In genomic region chr3:155869664-155870063, GRCh38 we compare ENCODE assay signal across 8 cellular contexts. TPM values are rescaled to one million over a fixed set of nuclear protein-coding genes. Genes with fewer than 3 reads are reported as not detected.
DNase-seq lines count a peak whose midpoint lies in the region; ATAC-seq, FAIRE-seq and TF ChIP-seq lines count a peak whose summit lies in the region.

No MANE protein-coding gene starts in this region.

- no peak for TF ChIP-seq EP300 in A549 (IDR thresholded peaks at IDR 0.05)

- peak overlapping the region; percentile 39 for H3K4me3 ChIP-seq in A549
- H3K4me3 ChIP-seq in mammary epithelial cell (replicated peaks in 1 of 3; ENCODE audit: insufficient read depth in 1 of 3, low read depth in 2 of 3, low read length in 3 of 3): peak overlapping the region; percentile 42 to 63 (median 49)
- peak overlapping the region; percentile 47 to 74 for H3K4me3 ChIP-seq in muscle layer of colon (ENCODE audit: low read depth in 1 of 2, low read length in 2 of 2)

- peak overlapping the region; percentile 83 for H3K4me2 ChIP-seq in A549
- peak overlapping the region; percentile 98 for H3K4me2 ChIP-seq in mammary epithelial cell (ENCODE audit: insufficient read depth, low read depth, low read length)

- TSS peak; percentile 84 for BruUV-seq in mammary epithelial cell (replicated peaks; lab: Mats Ljungman, UMichigan)

- peaks cover 22% of the 10 kb centered on the region; the same call in 2 of the 3 replicates for H3K4me1 ChIP-seq in A549
- peaks cover 17% of the 10 kb centered on the region for H3K4me1 ChIP-seq in mammary epithelial cell (ENCODE audit: insufficient read depth, low read length)
- H3K4me1 ChIP-seq in muscle layer of colon (ENCODE audit: insufficient read depth, low read length): peaks cover 21% of the 10 kb centered on the region

- no peaks in the 10 kb centered on the region for H3K9me3 ChIP-seq in A549
- H3K9me3 ChIP-seq in mammary epithelial cell (replicated peaks; ENCODE audit: insufficient read depth, low read length): no peaks in the 10 kb centered on the region
- H3K9me3 ChIP-seq in muscle layer of colon (ENCODE audit: low read length): no peaks in the 10 kb centered on the region

- no peaks in the 10 kb centered on the region for H3K27me3 ChIP-seq in mammary epithelial cell (ENCODE audit: insufficient read depth, low read length)
- no peaks in the 10 kb centered on the region for H3K27me3 ChIP-seq in muscle layer of colon (ENCODE audit: control insufficient read depth in 1 of 2, insufficient read depth in 2 of 2, low read length in 2 of 2)

- no peak for FAIRE-seq in A549 (lab: Jason Lieb, UNC)

- in situ Hi-C loops in mammary epithelial cell (cut with MboI; ENCODE audit: low sequenced_read_pairs in 2 of 2): no loop called here

- POLR2A ChIA-PET in A549 (lab: Yijun Ruan, JAX): interaction anchor here (0.6 to 2.6 kb wide), 6 partner anchors 14 to 543 kb away, joined by 3 to 24 read pairs (median 4); partner anchors contain the start of genes C3orf33 and SLC33A1

- TF ChIP-seq POLR2A in A549 (IDR thresholded peaks at IDR 0.05; ENCODE audit: low read length): no peak

- no peak for TF ChIP-seq RAD21 in A549 (conservative IDR thresholded peaks at IDR 0.05 in 1 of 2, IDR thresholded peaks at IDR 0.05 in 1 of 2)

- ATAC-seq in A549 (no peak), HG03354 (IDR thresholded peaks at IDR 0.05; ENCODE audit: poor library complexity, severe bottlenecking, unreplicated experiment) (peak; percentile 1), GM21447 (IDR thresholded peaks at IDR 0.05; ENCODE audit: unreplicated experiment) (no peak), GM18867 (IDR thresholded peaks at IDR 0.05; ENCODE audit: unreplicated experiment) (no peak), GM21619 (IDR thresholded peaks at IDR 0.05; ENCODE audit: unreplicated experiment) (no peak)

- peak overlapping the region; percentile 98 for H2AFZ ChIP-seq in mammary epithelial cell (ENCODE audit: low read depth, low read length)

- intact Hi-C loops in mammary epithelial cell (cut with micrococcal nuclease): loop anchor here (1.0 to 10.0 kb wide), 5 partner anchors 15 to 517 kb away; partner anchors contain the start of genes C3orf33 and SLC33A1

- peaks cover 42% of the 10 kb centered on the region for H3K79me2 ChIP-seq in mammary epithelial cell (ENCODE audit: insufficient read depth, low read length)

- no peaks in the 10 kb centered on the region for H4K20me1 ChIP-seq in mammary epithelial cell (ENCODE audit: insufficient read depth, low read length)

- H3K36me3 ChIP-seq in mammary epithelial cell (ENCODE audit: insufficient read depth, low read length) (no peaks in the 10 kb centered on the region), muscle layer of colon (ENCODE audit: insufficient read depth, low read length) (no peaks in the 10 kb centered on the region)

- peak overlapping the region; percentile 66 to 86 for H3K27ac ChIP-seq in A549
- peak overlapping the region; percentile 64 for H3K27ac ChIP-seq in mammary epithelial cell (ENCODE audit: insufficient read depth, low read depth, low read length)
- H3K27ac ChIP-seq in muscle layer of colon (ENCODE audit: low read depth, low read length): peak overlapping the region; percentile 97

- TF ChIP-seq CTCF in A549 (IDR thresholded peaks at IDR 0.05) (no peak), mammary epithelial cell (conservative IDR thresholded peaks at IDR 0.05 in 1 of 2, IDR thresholded peaks at IDR 0.05 in 1 of 2; ENCODE audit: extremely low read depth in 1 of 2, insufficient read depth in 1 of 2, low read depth in 1 of 2, low read length in 2 of 2) (no peak)

- 23% methylated on average over 3 of the region's 3 CpGs for WGBS in A549 (ENCODE audit: missing lambda C conversion rate)
- 33% methylated on average over 3 of the region's 3 CpGs for WGBS in mammary epithelial cell (ENCODE audit: low coverage, missing lambda C conversion rate)

- dilution Hi-C loops in mammary epithelial cell (cut with HindIII; ENCODE audit: low sequenced_read_pairs): no loop called here

- H3K9ac ChIP-seq in mammary epithelial cell (ENCODE audit: insufficient read depth, low read length) (peak overlapping the region; percentile 73), muscle layer of colon (ENCODE audit: low read length) (peak overlapping the region; percentile 97)

- DNase-seq in A549 (ENCODE audit: low read depth in 1 of 2, low spot score in 1 of 2): no peak
- no peak for DNase-seq in mammary epithelial cell
- no peak for DNase-seq in NCI-H2227 (lab: John Stamatoyannopoulos, UW; ENCODE audit: unreplicated experiment)

- CTCF ChIA-PET in A549 (lab: Yijun Ruan, JAX) (interaction anchor here (0.6 to 2.6 kb wide), 6 partner anchors 8 to 100 kb away, joined by 3 to 24 read pairs (median 4); partner anchors contain the start of gene C3orf33), mammary epithelial cell (lab: Charles Lee; ENCODE audit: low non-redundant PET) (no interaction called here)

TF ChIP-seq in A549, 52 proteins besides CTCF, POLR2A, EP300 and RAD21:
- TF ChIP-seq ZFP36 (IDR thresholded peaks at IDR 0.05; ENCODE audit: borderline replicate concordance, partially characterized antibody): no peak
- TF ChIP-seq CEBPB (IDR thresholded peaks at IDR 0.05): no peak
- no peak for TF ChIP-seq ELK1 (IDR thresholded peaks at IDR 0.05; ENCODE audit: low read depth, low read length)
- TF ChIP-seq POLR2AphosphoS2 (conservative IDR thresholded peaks at IDR 0.05; ENCODE audit: low read length): no peak
- no peak for TF ChIP-seq MAX (IDR thresholded peaks at IDR 0.05)

RNA-seq across cellular contexts. Expression of gene GMPS, which starts 0.8 kb away (rescaled TPM):
- polyA plus RNA-seq in A549 (2011; rRNA removed): 77.2 and 114 TPM in 2 replicates
- 22.5 and 26.0 TPM in 2 replicates for polyA plus RNA-seq in A549 (2012; cell fraction: cytosol; rRNA removed)
- polyA plus RNA-seq in A549 (2012; cell fraction: nucleus; rRNA removed): 15.2 and 21.3 TPM in 2 replicates
- 64.7 to 79.4 TPM (median 74.4 TPM) in 3 replicates for polyA plus RNA-seq in A549 (2017; fragmentation: RNase III; extraction: RNeasy Plus Mini Kit Qiagen cat#74134 plus additional on column Dnase treatment)
- polyA minus RNA-seq in A549 (2011; rRNA and poly(A)+ RNA removed): 42.3 and 42.7 TPM in 2 replicates
- 10 to 100 TPM; 34.2 to 90.4 TPM for total RNA-seq in mammary epithelial cell
- 72.5 TPM for polyA plus RNA-seq in mammary epithelial cell
- 85.6 TPM for polyA minus RNA-seq in mammary epithelial cell

RNA-seq across cellular contexts. Expression of gene SLC33A1, which starts 15.4 kb away (rescaled TPM):
- polyA plus RNA-seq in A549 (2011; rRNA removed): 42.6 and 45.9 TPM in 2 replicates
- polyA plus RNA-seq in A549 (2012; cell fraction: cytosol; rRNA removed): 7.5 and 9.7 TPM in 2 replicates
- polyA plus RNA-seq in A549 (2012; cell fraction: nucleus; rRNA removed): 15.3 and 17.9 TPM in 2 replicates
- polyA plus RNA-seq in A549 (2017; fragmentation: RNase III; extraction: RNeasy Plus Mini Kit Qiagen cat#74134 plus additional on column Dnase treatment): 16.6 to 18.9 TPM (median 17.0 TPM) in 3 replicates
- 32.0 and 34.1 TPM in 2 replicates for polyA minus RNA-seq in A549 (2011; rRNA and poly(A)+ RNA removed)
- 10 to 100 TPM; 35.0 to 52.7 TPM for total RNA-seq in mammary epithelial cell
- 17.9 TPM for polyA plus RNA-seq in mammary epithelial cell
- polyA minus RNA-seq in mammary epithelial cell: 41.3 TPM
